In genomic region chr11:78808903-78809302, GRCh38 we compare ENCODE assay signal across 18 cellular contexts.
DNase-seq lines count a peak whose midpoint lies in the region; ATAC-seq, FAIRE-seq and TF ChIP-seq lines count a peak whose summit lies in the region.
"Had no signal": no experiment of that assay in that cellular context is flagged by ENCODE, and none has a peak within 500 bp of the region (broad histone marks: within the 10 kb centered on the region; RNA-seq: fewer than 3 reads in every experiment).

No MANE protein-coding gene starts in this region.

- no peaks in the 10 kb centered on the region for H3F3A ChIP-seq in neural cell (ENCODE audit: insufficient read depth, low read length, poor library complexity, severe bottlenecking)

- CTCF ChIA-PET in A673 (lab: Charles Lee) (interaction anchor here (0.8 kb wide), 1 partner anchor 291 kb away, joined by 3 read pairs; no protein-coding TSS in a partner anchor), endothelial cell of umbilical vein (lab: Charles Lee) (interaction anchor here (4.4 kb wide), 1 partner anchor 10 kb away, joined by 38 read pairs; no protein-coding TSS in a partner anchor)

- no peak for TF ChIP-seq POLR2A in Peyer's patch (IDR thresholded peaks at IDR 0.05)
- no peak for TF ChIP-seq POLR2A in endothelial cell of umbilical vein (IDR thresholded peaks at IDR 0.05; ENCODE audit: low read depth, low read length)

- BruUV-seq in A673 (replicated peaks; lab: Mats Ljungman, UMichigan): no TSS peak
- BruUV-seq in endothelial cell of umbilical vein (replicated peaks; lab: Mats Ljungman, UMichigan): no TSS peak

- H4K20me1 ChIP-seq in endothelial cell of umbilical vein (replicated peaks; ENCODE audit: control insufficient read depth, extremely low read depth, insufficient read depth, low read length) (no peaks in the 10 kb centered on the region), neural cell (ENCODE audit: insufficient read depth) (no peaks in the 10 kb centered on the region)

- ATAC-seq in left lobe of liver (no peak), HG03469 (IDR thresholded peaks at IDR 0.05; ENCODE audit: unreplicated experiment) (no peak)
- ATAC-seq: HepG2, natural killer cell had no signal

- no peak for TF ChIP-seq EP300 in neural cell (conservative IDR thresholded peaks at IDR 0.05; ENCODE audit: poor library complexity, severe bottlenecking)

- H3K36me3 ChIP-seq in A673 (ENCODE audit: insufficient read depth, low read length, poor library complexity, severe bottlenecking) (no peaks in the 10 kb centered on the region), Peyer's patch (no peaks in the 10 kb centered on the region), endothelial cell of umbilical vein (ENCODE audit: control insufficient read depth in 2 of 2, extremely low read depth in 1 of 2, insufficient read depth in 2 of 2, low read length in 2 of 2) (no peaks in the 10 kb centered on the region), neural cell (ENCODE audit: insufficient read depth, low read length) (peaks cover 5% of the 10 kb centered on the region)
- H3K36me3 ChIP-seq: HAP-1, prostate gland had no signal

- H3K27ac ChIP-seq in A673 (ENCODE audit: low read depth, low read length, poor library complexity, severe bottlenecking) (no peak overlapping the region), Peyer's patch (peak overlapping the region in 3 of 4 donors; percentile 28 to 84 (median 58)), endothelial cell of umbilical vein (ENCODE audit: insufficient read depth, low read depth, low read length) (no peak overlapping the region), neural cell (ENCODE audit: low read length) (peak overlapping the region; percentile 51)
- H3K27ac ChIP-seq: prostate gland, RWPE1 had no signal

- H3K4me2 ChIP-seq in endothelial cell of umbilical vein (ENCODE audit: insufficient read depth, low read length) (no peak overlapping the region), neural cell (ENCODE audit: low read length) (no peak overlapping the region)

- peak overlapping the region; percentile 31 for H2AFZ ChIP-seq in endothelial cell of umbilical vein (ENCODE audit: low read depth, low read length)
- no peak overlapping the region for H2AFZ ChIP-seq in neural cell (ENCODE audit: low read depth, low read length)

- TF ChIP-seq CTCF in A673 (conservative IDR thresholded peaks at IDR 0.05; ENCODE audit: low read depth, low read length): no peak
- TF ChIP-seq CTCF in Peyer's patch (IDR thresholded peaks at IDR 0.05): no peak
- TF ChIP-seq CTCF in endothelial cell of umbilical vein (IDR thresholded peaks at IDR 0.05; ENCODE audit: extremely low read depth in 1 of 2, insufficient read depth in 1 of 2, low read depth in 1 of 2, low read length in 2 of 2): no peak
- no peak for TF ChIP-seq CTCF in neural cell (IDR thresholded peaks at IDR 0.05; ENCODE audit: poor library complexity, severe bottlenecking)

- H3K27me3 ChIP-seq in A673 (replicated peaks; ENCODE audit: insufficient read depth, low read depth, low read length, poor library complexity): no peaks in the 10 kb centered on the region
- H3K27me3 ChIP-seq in Peyer's patch: no peaks in the 10 kb centered on the region
- H3K27me3 ChIP-seq in endothelial cell of umbilical vein (ENCODE audit: control insufficient read depth in 2 of 2, insufficient read depth in 2 of 2, low read length in 2 of 2): no peaks in the 10 kb centered on the region
- H3K27me3 ChIP-seq in neural cell (ENCODE audit: insufficient read depth, low read depth, low read length): no peaks in the 10 kb centered on the region

- H3K79me2 ChIP-seq in endothelial cell of umbilical vein (ENCODE audit: control insufficient read depth, insufficient read depth, low read length) (no peaks in the 10 kb centered on the region), neural cell (replicated peaks; ENCODE audit: insufficient read depth, low read length) (no peaks in the 10 kb centered on the region)

- peak; percentile 72 for DNase-seq in A673 (ENCODE audit: low spot score)
- DNase-seq in Peyer's patch: peak in 2 of 3 donors; percentile 76 to 77
- DNase-seq in endothelial cell of umbilical vein (ENCODE audit: low read depth, low spot score): peak; percentile 46
- DNase-seq in left lobe of liver (ENCODE audit: low spot score): no peak
- DNase-seq in NCI-H748 (lab: John Stamatoyannopoulos, UW; ENCODE audit: unreplicated experiment): no peak
- DNase-seq in C1 segment of cervical spinal cord (lab: John Stamatoyannopoulos, UW): no peak
- DNase-seq: activated CD4-positive, alpha-beta T cell treated with anti-CD3 and anti-CD28 coated beads for 4 hours; activated effector memory CD4-positive, alpha-beta T cell treated with anti-CD3 and anti-CD28 coated beads, Interleukin-2, amount 50 U/mL, for 16 hours; CD4-positive, CD25-positive, alpha-beta regulatory T cell; natural killer cell; stimulated activated CD4-positive, alpha-beta T cell treated with anti-CD3 and anti-CD28 coated beads, Interleukin-4, amount 100 ng/mL, for 24 hours had no signal

- dilution Hi-C loops in endothelial cell of umbilical vein (cut with MboI; ENCODE audit: extremely low pct_ligation_motif_present, low sequenced_read_pairs): no loop called here

- no peaks in the 10 kb centered on the region for H3K9me2 ChIP-seq in neural cell (ENCODE audit: insufficient read depth, low read length)

- H3K9me1 ChIP-seq in endothelial cell of umbilical vein (replicated peaks; ENCODE audit: control insufficient read depth, extremely low read depth, insufficient read depth, low read length): no peaks in the 10 kb centered on the region

- TF ChIP-seq RAD21 in neural cell (conservative IDR thresholded peaks at IDR 0.05): no peak

- H3K4me3 ChIP-seq in A673 (ENCODE audit: low read depth, low read length, poor library complexity, severe bottlenecking) (no peak overlapping the region), Peyer's patch (no peak overlapping the region), endothelial cell of umbilical vein (replicated peaks in 1 of 3; ENCODE audit: insufficient read depth in 1 of 3, low read depth in 1 of 3, low read length in 3 of 3) (no peak overlapping the region), neural cell (ENCODE audit: low read length) (no peak overlapping the region)
- H3K4me3 ChIP-seq: HAP-1, prostate gland had no signal

- H3K4me1 ChIP-seq in A673 (ENCODE audit: insufficient read depth, low read length, poor library complexity, severe bottlenecking) (peaks cover 11% of the 10 kb centered on the region), Peyer's patch (peaks cover 0 to 35% (median 0%) of the 10 kb centered on the region in 4 donors), endothelial cell of umbilical vein (ENCODE audit: control insufficient read depth, extremely low read depth, insufficient read depth, low read length) (peaks cover 4% of the 10 kb centered on the region)

- POLR2A ChIA-PET in A673 (lab: Charles Lee; ENCODE audit: low non-redundant PET) (no interaction called here), endothelial cell of umbilical vein (lab: Charles Lee) (no interaction called here)

- FAIRE-seq in endothelial cell of umbilical vein (lab: Jason Lieb, UNC): peak; percentile 4
- FAIRE-seq: HepG2, urothelium cell line had no signal

- no peaks in the 10 kb centered on the region for H3K9me3 ChIP-seq in A673 (ENCODE audit: low read depth, low read length, poor library complexity, severe bottlenecking)
- no peaks in the 10 kb centered on the region for H3K9me3 ChIP-seq in Peyer's patch
- H3K9me3 ChIP-seq in endothelial cell of umbilical vein (replicated peaks; ENCODE audit: control insufficient read depth, insufficient read depth, low read length): no peaks in the 10 kb centered on the region
- H3K9me3 ChIP-seq in neural cell (ENCODE audit: low read length): no peaks in the 10 kb centered on the region
- H3K9me3 ChIP-seq: HAP-1, prostate gland had no signal

- H3K9ac ChIP-seq in endothelial cell of umbilical vein (replicated peaks; ENCODE audit: extremely low read depth, insufficient read depth, low read length) (no peak overlapping the region), neural cell (ENCODE audit: low read length) (no peak overlapping the region)

- intact Hi-C loops in A673 (cut with micrococcal nuclease; ENCODE audit: unreplicated experiment): no loop called here
- intact Hi-C loops in endothelial cell of umbilical vein (cut with micrococcal nuclease): no loop called here

TF ChIP-seq in endothelial cell of umbilical vein, 7 proteins besides CTCF, POLR2A, EP300 and RAD21:
- no peak for TF ChIP-seq JUN (IDR thresholded peaks at IDR 0.05; ENCODE audit: borderline replicate concordance, insufficient read depth, insufficient read length, low read depth)
- no peak for TF ChIP-seq GATA2 (IDR thresholded peaks at IDR 0.05; ENCODE audit: insufficient read depth, insufficient read length, low read depth, low read length)
- TF ChIP-seq EZH2 (IDR thresholded peaks at IDR 0.05; ENCODE audit: borderline replicate concordance, low read depth, low read length, severe bottlenecking): no peak
- TF ChIP-seq FOS (IDR thresholded peaks at IDR 0.05; ENCODE audit: borderline replicate concordance, insufficient read depth, low read length): no peak
- no peak for TF ChIP-seq MAX (IDR thresholded peaks at IDR 0.05; ENCODE audit: insufficient read depth, insufficient read length)
- no peak for TF ChIP-seq POLR2AphosphoS5 (IDR thresholded peaks at IDR 0.05; ENCODE audit: insufficient read depth, low read depth, low read length)
- no peak for TF ChIP-seq MYC (IDR thresholded peaks at IDR 0.05; ENCODE audit: low read depth, low read length)

Comparison
In these comparisons a context has a peak if more than half of its experiments do, and no peak if none do; other contexts are left out.
1. DNase-seq: peak in A673 (single experiment), Peyer's patch (2 of 3) and endothelial cell of umbilical vein (single experiment); none in left lobe of liver (single experiment), NCI-H748 (single experiment) and C1 segment of cervical spinal cord (0 of 14).
2. H3K27ac ChIP-seq: peak in Peyer's patch (3 of 4) and neural cell (single experiment); none in A673 (single experiment) and endothelial cell of umbilical vein (single experiment).